In the genomic region with DNA sequence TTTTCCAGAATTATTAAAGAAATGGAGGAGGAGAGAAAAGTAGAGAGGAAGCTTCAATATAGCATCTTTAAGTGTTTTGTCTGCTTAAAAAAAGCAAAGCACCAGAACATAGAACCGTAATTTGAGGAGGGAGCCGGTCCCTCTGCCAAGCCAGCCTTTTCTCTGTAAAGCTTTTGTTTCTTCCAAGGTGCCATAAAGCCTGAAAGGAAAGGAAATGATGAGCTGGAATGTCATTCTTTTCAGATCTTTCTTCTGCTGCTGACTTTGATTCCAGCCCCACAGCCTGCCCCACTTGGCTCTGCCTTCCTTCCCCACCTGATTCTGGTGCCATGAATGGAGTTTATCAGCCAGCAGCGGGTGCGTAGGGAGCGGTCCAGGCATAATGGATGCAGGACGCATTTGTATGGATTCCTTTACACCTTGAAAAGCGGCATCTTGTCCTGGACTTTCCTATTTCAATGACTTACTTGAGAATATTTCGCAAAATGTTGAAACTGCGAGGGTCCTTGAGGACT, we compare ENCODE assay signal across 16 cellular contexts.
DNase-seq lines count a peak whose midpoint lies in the region; ATAC-seq and TF ChIP-seq lines count a peak whose summit lies in the region.
"Had no signal": no experiment of that assay in that cellular context is flagged by ENCODE, and none has a peak within 500 bp of the region (broad histone marks: within the 10 kb centered on the region; RNA-seq: fewer than 3 reads in every experiment).

No MANE protein-coding gene starts in this region.

- H4K5ac ChIP-seq in H9 (ENCODE audit: insufficient read length, low read depth, low read length): no peak overlapping the region

- no peak overlapping the region for H2BK12ac ChIP-seq in H9 (ENCODE audit: insufficient read length, low read depth, low read length)

- H3K4me1 Mint-ChIP-seq in H9: peaks cover 6% of the 10 kb centered on the region in 2 experiments; a peak in 2 of 4 replicates
- H3K4me1 Mint-ChIP-seq: B cell had no signal

- no peaks in the 10 kb centered on the region for H3K9me3 ChIP-seq in H9 (ENCODE audit: control insufficient read depth, low read depth, low read length)
- no peaks in the 10 kb centered on the region for H3K9me3 ChIP-seq in SJCRH30 (replicated peaks)
- no peaks in the 10 kb centered on the region for H3K9me3 ChIP-seq in iPS-18c (ENCODE audit: control insufficient read depth, insufficient read depth, low read length)
- no peaks in the 10 kb centered on the region for H3K9me3 ChIP-seq in gastrocnemius medialis
- H3K9me3 ChIP-seq: Caco-2 had no signal

- H3K79me1 ChIP-seq in H9 (ENCODE audit: insufficient read depth, low read depth, low read length, poor library complexity, severe bottlenecking): no peaks in the 10 kb centered on the region

- TF ChIP-seq CTCF in H9 (conservative IDR thresholded peaks at IDR 0.05) (no peak), gastrocnemius medialis (IDR thresholded peaks at IDR 0.05 in 4 of 5, conservative IDR thresholded peaks at IDR 0.05 in 1 of 5) (no peak), GM20000 (IDR thresholded peaks at IDR 0.05; ENCODE audit: extremely low read depth, missing control alignments) (no peak)

- no peak overlapping the region for H3K56ac ChIP-seq in H9 (ENCODE audit: insufficient read length, low read depth, low read length)

- no peak overlapping the region for H3K18ac ChIP-seq in H9 (ENCODE audit: insufficient read length, low read depth, low read length)

- no peaks in the 10 kb centered on the region for H4K20me1 ChIP-seq in H9 (ENCODE audit: control insufficient read depth, insufficient read depth, insufficient read length)

- H2BK20ac ChIP-seq in H9 (ENCODE audit: low read depth, low read length, poor library complexity, severe bottlenecking): no peak overlapping the region

- ATAC-seq in gastrocnemius medialis (no peak), HG02852 (IDR thresholded peaks at IDR 0.05; ENCODE audit: unreplicated experiment) (no peak), HG02884 (IDR thresholded peaks at IDR 0.05; ENCODE audit: unreplicated experiment) (no peak)

- H2AFZ ChIP-seq in H9 (ENCODE audit: low read length): peak overlapping the region; percentile 11

- H3K36me3 ChIP-seq in SJCRH30 (no peaks in the 10 kb centered on the region), gastrocnemius medialis (no peaks in the 10 kb centered on the region)

- in situ Hi-C loops in gastrocnemius medialis (cut with MboI; ENCODE audit: low sequenced_read_pairs in 4 of 4): no loop called here

- H3K4me3 ChIP-seq in SJCRH30 (no peak overlapping the region), iPS-18c (ENCODE audit: insufficient read depth, low read depth, low read length) (peak overlapping the region; percentile 24; the same call in 1 of the 2 replicates), gastrocnemius medialis (no peak overlapping the region)

- H3K9ac ChIP-seq in H9 (ENCODE audit: extremely low read depth, insufficient read length, low read length): no peak overlapping the region

- H3K36me3 Mint-ChIP-seq in H9 (ENCODE audit: insufficient read depth in 1 of 3, low read depth in 3 of 3): no peaks in the 10 kb centered on the region
- H3K36me3 Mint-ChIP-seq: CD4-positive, CD25-positive, alpha-beta regulatory T cell had no signal

- H3T11ph ChIP-seq in H9 (ENCODE audit: low read length): no peak overlapping the region

- H3K27me3 ChIP-seq in H9 (ENCODE audit: insufficient read depth, low read length): no peaks in the 10 kb centered on the region
- no peaks in the 10 kb centered on the region for H3K27me3 ChIP-seq in SJCRH30
- H3K27me3 ChIP-seq in gastrocnemius medialis: no peaks in the 10 kb centered on the region

- H2BK5ac ChIP-seq in H9 (ENCODE audit: insufficient read length, low read length): no peak overlapping the region

- no CpG with 5 or more reads among the region's 9 CpGs for WGBS in H9 (ENCODE audit: extremely low coverage, insufficient read length, low lambda C conversion rate)

- H3K27ac ChIP-seq in H9 (ENCODE audit: insufficient read length, low read depth, low read length): no peak overlapping the region
- H3K27ac ChIP-seq in SJCRH30: peak overlapping the region; percentile 63
- peak overlapping the region; percentile 31 to 59 (median 50) for H3K27ac ChIP-seq in gastrocnemius medialis
- H3K27ac ChIP-seq: RWPE1 had no signal

- H4K91ac ChIP-seq in H9 (ENCODE audit: insufficient read length, low read depth, low read length): no peak overlapping the region

- H3K27ac Mint-ChIP-seq in H9: no peak overlapping the region
- H3K27ac Mint-ChIP-seq: B cell; CD4-positive, CD25-positive, alpha-beta regulatory T cell had no signal

- H3K4me3 Mint-ChIP-seq in H9: no peak overlapping the region; a peak in 1 of 5 replicates
- H3K4me3 Mint-ChIP-seq: B cell; CD4-positive, CD25-positive, alpha-beta regulatory T cell had no signal

- no peak overlapping the region for H4K8ac ChIP-seq in H9 (replicated peaks; ENCODE audit: insufficient read length, low read depth, low read length)

- H3K27me3 Mint-ChIP-seq in H9 (ENCODE audit: low read depth): no peaks in the 10 kb centered on the region
- H3K27me3 Mint-ChIP-seq: B cell; CD4-positive, CD25-positive, alpha-beta regulatory T cell had no signal

- H3K79me2 ChIP-seq in H9 (ENCODE audit: insufficient read depth, low read length): no peaks in the 10 kb centered on the region

- no peaks in the 10 kb centered on the region for H3K4me1 ChIP-seq in H9 (ENCODE audit: insufficient read depth, low read length)
- no peaks in the 10 kb centered on the region; the same call in 1 of the 2 replicates for H3K4me1 ChIP-seq in SJCRH30
- H3K4me1 ChIP-seq in gastrocnemius medialis: peaks cover 3 to 5% of the 10 kb centered on the region in 2 donors
- H3K4me1 ChIP-seq: Caco-2 had no signal

- TF ChIP-seq POLR2A in gastrocnemius medialis (IDR thresholded peaks at IDR 0.05): no peak

- H2BK120ac ChIP-seq in H9 (ENCODE audit: low read depth, low read length, poor library complexity, severe bottlenecking): no peak overlapping the region

- no peaks in the 10 kb centered on the region for H3K9me3 Mint-ChIP-seq in H9

- H3K23ac ChIP-seq in H9 (ENCODE audit: insufficient read length, low read depth, low read length): no peak overlapping the region

- H2AK5ac ChIP-seq in H9 (ENCODE audit: insufficient read length, low read length): no peak overlapping the region

- H3K14ac ChIP-seq in H9 (ENCODE audit: insufficient read depth, low read length): no peak overlapping the region

- DNase-seq in H9 (no peak), SJCRH30 (peak in 1 of 2 experiments; percentile 8), gastrocnemius medialis (no peak), GM20000 (ENCODE audit: low spot score) (no peak)
- DNase-seq: Caco-2; CD4-positive, CD25-positive, alpha-beta regulatory T cell; DMS153; KBM-7; NCI-H1436 treated with DMSO at 0.1 percent for 48 hours; NCI-H2029 treated with DMSO at 0.1 percent for 48 hours; NCI-H748 treated with DMSO at 0.1 percent for 48 hours had no signal

- peak overlapping the region; percentile 57 for H3K4me2 ChIP-seq in H9 (ENCODE audit: insufficient read depth, insufficient read length, low read length)

- no peak overlapping the region for H2BK15ac ChIP-seq in H9 (ENCODE audit: low read depth, low read length)

- no peak overlapping the region for H3K4ac ChIP-seq in H9 (ENCODE audit: low read depth, low read length)

- intact Hi-C loops in gastrocnemius medialis (cut with DNase I; ENCODE audit: low total_unique reads): loop anchor here (5.0 kb wide), 1 partner anchor 1055 kb away; no protein-coding TSS in a partner anchor

- H3K23me2 ChIP-seq in H9 (ENCODE audit: insufficient read length, low read depth, low read length, poor library complexity, severe bottlenecking): peaks cover 4% of the 10 kb centered on the region
